9 cellular contexts compared by ENCODE assay signal in the genomic region with DNA sequence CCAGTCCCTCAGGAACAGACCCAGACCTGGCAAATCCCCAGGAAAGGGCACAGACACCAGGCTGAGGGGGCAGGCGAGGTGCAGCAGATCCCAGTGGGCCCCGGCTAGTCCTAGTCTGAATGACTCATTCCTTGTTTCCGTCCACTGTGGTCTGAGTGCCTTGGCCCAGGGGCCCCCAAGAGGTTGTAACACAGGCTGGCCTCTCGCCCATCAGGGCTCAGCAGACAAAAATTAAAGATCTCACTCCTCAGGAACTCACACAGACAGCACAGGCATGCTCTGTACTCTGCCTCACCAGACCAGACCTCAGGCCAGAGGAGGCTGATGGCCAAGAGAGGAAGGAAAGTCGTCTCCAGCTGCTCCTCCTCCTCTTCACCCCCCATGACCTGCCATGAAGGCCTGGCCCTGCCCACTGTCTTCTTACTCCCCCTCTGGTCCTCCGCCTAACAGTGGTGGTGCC. TPM values are rescaled to one million over a fixed set of nuclear protein-coding genes. Genes with fewer than 3 reads are reported as not detected.
DNase-seq lines count a peak whose midpoint lies in the region; ATAC-seq and TF ChIP-seq lines count a peak whose summit lies in the region.
"Had no signal": no experiment of that assay in that cellular context is flagged by ENCODE, and none has a peak within 500 bp of the region (broad histone marks: within the 10 kb centered on the region; RNA-seq: fewer than 3 reads in every experiment).

No MANE protein-coding gene starts in this region.

- H3K9me3 ChIP-seq in spleen = no peaks in the 10 kb centered on the region

- peaks cover 0 to 2% (median 0%) of the 10 kb centered on the region in 7 donors for H3K27me3 ChIP-seq in spleen (replicated peaks in 1 of 7)

- H3K36me3 ChIP-seq in spleen = no peaks in the 10 kb centered on the region

- peak overlapping the region in 3 of 8 donors; percentile 88 to 92 (median 90) for H3K27ac ChIP-seq in spleen

- intact Hi-C loops in spleen (cut with DNase I; ENCODE audit: low total_unique reads) = loop anchor here (10.0 kb wide), 1 partner anchor 185 kb away; no protein-coding TSS in a partner anchor

- no peak for ATAC-seq in HG02623 (IDR thresholded peaks at IDR 0.05; ENCODE audit: unreplicated experiment)

- peaks cover 18% of the 10 kb centered on the region for H3K27me3 Mint-ChIP-seq in mesothelial cell of epicardium (ENCODE audit: low read depth)

- TF ChIP-seq CTCF in mesothelial cell of epicardium (IDR thresholded peaks at IDR 0.05; ENCODE audit: unreplicated experiment) (no peak), spleen (IDR thresholded peaks at IDR 0.05 in 8 of 11, conservative IDR thresholded peaks at IDR 0.05 in 3 of 11) (no peak)

- 59 to 75% (median 65%) methylated on average over 6 of the region's 6 CpGs for WGBS in spleen, 5 donors

- peaks cover 14 to 67% (median 46%) of the 10 kb centered on the region in 6 donors for H3K4me1 ChIP-seq in spleen

- H3K4me3 Mint-ChIP-seq in mesothelial cell of epicardium = no peak overlapping the region

- in situ Hi-C loops in ACHN (cut with HindIII; ENCODE audit: low pct_ligation_motif_present, low pct_unique_long_range_greater_than_20kb, low sequenced_read_pairs) = no loop called here

- DNase-seq in ACHN (peak; percentile 97), MV-4-11 (lab: John Stamatoyannopoulos, UW) (peak; percentile 46), dermis blood vessel endothelial cell (peak; percentile 92), mesothelial cell of epicardium (ENCODE audit: low spot score in 2 of 2, unreplicated experiment in 2 of 2) (no peak), NCI-H146 (lab: John Stamatoyannopoulos, UW) (no peak), spleen (no peak)
- no peak for DNase-seq in stimulated activated naive CD4-positive, alpha-beta T cell treated with Interleukin-2 at 50 U/mL for 16 hours (lab: John Stamatoyannopoulos, UW)
- DNase-seq: NCI-H345 had no signal

- H3K9me3 Mint-ChIP-seq in mesothelial cell of epicardium = no peaks in the 10 kb centered on the region

- H3K36me3 Mint-ChIP-seq in mesothelial cell of epicardium = no peaks in the 10 kb centered on the region

- no peak overlapping the region for H3K4me3 ChIP-seq in spleen

- TF ChIP-seq POLR2A in spleen (IDR thresholded peaks at IDR 0.05) = no peak

- peaks cover 11% of the 10 kb centered on the region for H3K4me1 Mint-ChIP-seq in mesothelial cell of epicardium

- peak overlapping the region; percentile 2 for H3K27ac Mint-ChIP-seq in mesothelial cell of epicardium

RNA-seq across cellular contexts. Expression of a gene that starts 7.7 kb away (rescaled TPM):
- 89.2 and 90.5 TPM in 2 replicates for total RNA-seq in dermis blood vessel endothelial cell
- 2.9 to 3.4 TPM (median 3.4 TPM) in 3 replicates for total RNA-seq in mesothelial cell of epicardium
- total RNA-seq in spleen = 10 to 100 TPM in 1 of 7 donors, 1 to 10 TPM in 6; 4.3 to 10.7 (median 6.3) TPM
- polyA plus RNA-seq in spleen = 1 to 10 TPM; 3.4 to 6.7 (median 4.2) TPM

Comparison
In these comparisons a context has a peak if more than half of its experiments do, and no peak if none do; other contexts are left out.
1. DNase-seq: peak in ACHN (single experiment), MV-4-11 (single experiment) and dermis blood vessel endothelial cell (single experiment); none in mesothelial cell of epicardium (0 of 2), NCI-H146 (single experiment), spleen (single experiment) and stimulated activated naive CD4-positive, alpha-beta T cell treated with Interleukin-2 at 50 U/mL for 16 hours (single experiment).